In the genomic region with DNA sequence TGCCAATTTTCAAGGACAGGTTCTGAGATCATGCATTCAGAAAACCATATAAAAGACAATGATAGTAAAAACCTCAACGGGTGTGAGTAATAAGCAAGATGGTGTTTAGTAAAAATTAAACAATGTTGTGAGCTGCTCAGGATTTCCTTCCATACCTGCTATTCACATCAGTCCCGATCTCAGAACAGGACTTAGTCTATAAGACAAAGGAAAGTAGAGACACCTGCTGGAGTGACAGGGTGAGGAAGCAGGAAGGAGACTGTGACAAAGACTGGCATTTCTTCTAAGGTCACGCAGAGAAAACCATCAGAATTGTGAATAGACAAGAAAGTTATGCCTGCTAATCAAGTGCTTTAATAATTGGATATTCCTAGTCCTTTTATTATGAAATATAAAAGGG, we compare ENCODE assay signal across 11 cellular contexts.
DNase-seq lines count a peak whose midpoint lies in the region; ATAC-seq and TF ChIP-seq lines count a peak whose summit lies in the region.
"Had no signal": no experiment of that assay in that cellular context is flagged by ENCODE, and none has a peak within 500 bp of the region (broad histone marks: within the 10 kb centered on the region; RNA-seq: fewer than 3 reads in every experiment).

No MANE protein-coding gene starts in this region.

- TF ChIP-seq RAD21 in Ishikawa (IDR thresholded peaks at IDR 0.05; ENCODE audit: low read depth), result peak; percentile 60

- no peak for TF ChIP-seq EP300 in Ishikawa (IDR thresholded peaks at IDR 0.05; ENCODE audit: borderline replicate concordance)

- H3K4me3 ChIP-seq in GM12865 (ENCODE audit: low read depth, low read length), result no peak overlapping the region

- ATAC-seq in HG03521 (IDR thresholded peaks at IDR 0.05; ENCODE audit: unreplicated experiment), result no peak

- DNase-seq in GM12865 (ENCODE audit: low read depth), result peak; percentile 45
- peak; percentile 72 for DNase-seq in SK-N-DZ (ENCODE audit: low spot score)
- DNase-seq in left kidney (ENCODE audit: low read depth, low spot score), result peak; percentile 69
- no peak for DNase-seq in activated gamma-delta T cell (lab: John Stamatoyannopoulos, UW)
- no peak for DNase-seq in NCI-H1694 treated with DMSO at 0.1 percent for 48 hours (lab: John Stamatoyannopoulos, UW)
- no peak for DNase-seq in activated naive CD4-positive, alpha-beta T cell treated with Interleukin-2 at 50 U/mL for 16 hours
- DNase-seq: HFFc6; stimulated activated CD4-positive, alpha-beta T cell treated with anti-CD3 and anti-CD28 coated beads, Interleukin-1b, Interleukin-23, amount 100 ng/mL, for 48 hours; T-helper 2 cell had no signal

- peak; percentile 25 for TF ChIP-seq CTCF in GM12865 (IDR thresholded peaks at IDR 0.05; ENCODE audit: insufficient read depth, low read depth, low read length, missing control alignments)

TF ChIP-seq in Ishikawa, 13 proteins besides CTCF, POLR2A, EP300 and RAD21:
- TF ChIP-seq CEBPB (IDR thresholded peaks at IDR 0.05), result no peak
- no peak for TF ChIP-seq REST (IDR thresholded peaks at IDR 0.05; ENCODE audit: low read depth)
- TF ChIP-seq MAX (IDR thresholded peaks at IDR 0.05), result no peak
- TF ChIP-seq TAF1 (IDR thresholded peaks at IDR 0.05; ENCODE audit: low read depth), result no peak
- no peak for TF ChIP-seq ZBTB7A (IDR thresholded peaks at IDR 0.05; ENCODE audit: low read depth)
- TF ChIP-seq CREB1 (IDR thresholded peaks at IDR 0.05; ENCODE audit: low read depth), result no peak
- no peak for TF ChIP-seq NFIC (IDR thresholded peaks at IDR 0.05)
- TF ChIP-seq TEAD4 (IDR thresholded peaks at IDR 0.05), result no peak
- TF ChIP-seq YY1 (IDR thresholded peaks at IDR 0.05; ENCODE audit: low read depth), result no peak
- TF ChIP-seq USF1 (IDR thresholded peaks at IDR 0.05), result no peak
- no peak for TF ChIP-seq EGR1 (IDR thresholded peaks at IDR 0.05)
- no peak for TF ChIP-seq TCF12 (IDR thresholded peaks at IDR 0.05; ENCODE audit: low read depth)
- no peak for TF ChIP-seq FOXM1 (IDR thresholded peaks at IDR 0.05; ENCODE audit: borderline replicate concordance, low read depth)

Comparison
In these comparisons a context has a peak if more than half of its experiments do, and no peak if none do; other contexts are left out.
1. DNase-seq: peak in GM12865 (single experiment), SK-N-DZ (single experiment) and left kidney (single experiment); none in activated gamma-delta T cell (single experiment), NCI-H1694 treated with DMSO at 0.1 percent for 48 hours (single experiment) and activated naive CD4-positive, alpha-beta T cell treated with Interleukin-2 at 50 U/mL for 16 hours (single experiment).